27 cellular contexts compared by ENCODE assay signal in the genomic region with DNA sequence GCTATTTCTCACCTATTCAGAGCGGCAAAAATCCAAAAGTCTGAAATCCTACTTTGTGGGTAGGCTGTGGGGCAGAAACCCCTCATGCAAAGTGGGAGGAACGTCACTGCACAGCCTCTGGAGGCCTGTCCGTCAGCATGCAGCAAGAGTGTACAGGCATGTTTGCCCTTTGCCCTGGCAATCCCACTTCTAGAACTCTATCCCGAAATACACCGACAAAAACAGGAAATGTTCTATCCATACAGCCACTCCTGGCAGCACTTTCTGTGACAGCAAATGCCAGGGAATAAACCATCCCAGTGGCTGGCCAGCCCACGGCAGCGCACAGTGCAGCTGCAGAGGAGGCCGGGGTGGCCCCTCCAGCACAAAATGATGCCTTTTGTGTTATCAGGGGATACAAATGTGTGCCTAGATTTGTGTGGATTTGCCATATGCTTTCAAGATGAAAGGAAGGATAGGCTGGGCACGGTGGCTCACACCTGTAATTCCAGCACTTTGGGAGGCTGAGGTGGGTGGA. TPM values are rescaled to one million over a fixed set of nuclear protein-coding genes. Genes with fewer than 3 reads are reported as not detected.
"Had no signal": no experiment of that assay in that cellular context is flagged by ENCODE, and none has a peak within 500 bp of the region (broad histone marks: within the 10 kb centered on the region; RNA-seq: fewer than 3 reads in every experiment).

No MANE protein-coding gene starts in this region.

- H3K4me3 Mint-ChIP-seq: memory B cell; natural killer cell; stimulated activated naive B cell treated with anti-CD40 and anti-IgM and Interleukin-4, amounts not matched to agents 10 μg/mL and 1 μg/mL and 100 μg/mL, for 72 hours; stimulated activated naive CD8-positive, alpha-beta T cell treated with anti-CD3 and anti-CD28 coated beads, Interleukin-15, Interleukin-2, amounts not matched to agents 100 ng/mL and 50 ng/mL, for 24 hours had no signal

- H3K27ac Mint-ChIP-seq: memory B cell; natural killer cell; stimulated activated naive B cell treated with anti-CD40 and anti-IgM and Interleukin-4, amounts not matched to agents 10 μg/mL and 1 μg/mL and 100 μg/mL, for 72 hours; stimulated activated naive CD8-positive, alpha-beta T cell treated with anti-CD3 and anti-CD28 coated beads, Interleukin-15, Interleukin-2, amounts not matched to agents 100 ng/mL and 50 ng/mL, for 24 hours had no signal

- H3K4me1 ChIP-seq: esophagus squamous epithelium, heart right ventricle, suprapubic skin, vagina had no signal

- H3K9me3 ChIP-seq: esophagus squamous epithelium, heart right ventricle, ovary, psoas muscle, suprapubic skin, thyroid gland, vagina had no signal

- DNase-seq: cortex of kidney; effector memory CD4-positive, alpha-beta T cell; erythroblast; esophagus squamous epithelium; foreskin melanocyte; glutamatergic neuron; heart right ventricle; hippocampal formation; left cardiac atrium; left ventricle myocardium superior; natural killer cell; occipital lobe; ovary; psoas muscle; stimulated activated CD4-positive, alpha-beta T cell treated with anti-CD3 and anti-CD28 coated beads, Interleukin-15, amount 100 ng/mL, for 24 hours; stimulated activated CD4-positive, alpha-beta T cell treated with anti-CD3 and anti-CD28 coated beads, Interleukin-2, amount 100 ng/mL, for 48 hours; stimulated activated naive B cell treated with anti-CD40 and anti-IgM and Interleukin-4, amounts not matched to agents 10 μg/mL and 1 μg/mL and 100 μg/mL, for 72 hours; thyroid gland; trophoblast cell had no signal

- H3K36me3 ChIP-seq: ovary had no signal

- H3K27ac ChIP-seq: esophagus squamous epithelium, heart right ventricle, ovary, psoas muscle, skin epidermis, suprapubic skin, thyroid gland, vagina had no signal

- H3K4me1 Mint-ChIP-seq: memory B cell; natural killer cell; stimulated activated naive B cell treated with anti-CD40 and anti-IgM and Interleukin-4, amounts not matched to agents 10 μg/mL and 1 μg/mL and 100 μg/mL, for 72 hours had no signal

- ATAC-seq: heart right ventricle; left cardiac atrium; left ventricle myocardium superior; natural killer cell; psoas muscle; right cardiac atrium; stimulated activated naive B cell treated with anti-CD40 and anti-IgM and Interleukin-4, amounts not matched to agents 10 μg/mL and 1 μg/mL and 100 μg/mL, for 72 hours had no signal

- H3K36me3 Mint-ChIP-seq: natural killer cell had no signal

- H3K9me3 Mint-ChIP-seq: memory B cell; natural killer cell; stimulated activated naive B cell treated with anti-CD40 and anti-IgM and Interleukin-4, amounts not matched to agents 10 μg/mL and 1 μg/mL and 100 μg/mL, for 72 hours; stimulated activated naive CD8-positive, alpha-beta T cell treated with anti-CD3 and anti-CD28 coated beads, Interleukin-15, Interleukin-2, amounts not matched to agents 100 ng/mL and 50 ng/mL, for 24 hours had no signal

- H3K4me3 ChIP-seq: esophagus squamous epithelium, heart right ventricle, lung, ovary, psoas muscle, skin epidermis, suprapubic skin, thyroid gland, vagina had no signal

- FAIRE-seq: islet of Langerhans had no signal

- H3K27me3 ChIP-seq: esophagus squamous epithelium, heart right ventricle, ovary, suprapubic skin, thyroid gland, vagina had no signal

- H3K27me3 Mint-ChIP-seq: memory B cell; stimulated activated naive B cell treated with anti-CD40 and anti-IgM and Interleukin-4, amounts not matched to agents 10 μg/mL and 1 μg/mL and 100 μg/mL, for 72 hours; stimulated activated naive CD8-positive, alpha-beta T cell treated with anti-CD3 and anti-CD28 coated beads, Interleukin-15, Interleukin-2, amounts not matched to agents 100 ng/mL and 50 ng/mL, for 24 hours had no signal

RNA-seq across cellular contexts. Expression of gene AMN, which starts 39.7 kb away (rescaled TPM):
- total RNA-seq: left ventricle myocardium superior, occipital lobe, psoas muscle had no signal
